36 cellular contexts compared by ENCODE assay signal in the genomic region with DNA sequence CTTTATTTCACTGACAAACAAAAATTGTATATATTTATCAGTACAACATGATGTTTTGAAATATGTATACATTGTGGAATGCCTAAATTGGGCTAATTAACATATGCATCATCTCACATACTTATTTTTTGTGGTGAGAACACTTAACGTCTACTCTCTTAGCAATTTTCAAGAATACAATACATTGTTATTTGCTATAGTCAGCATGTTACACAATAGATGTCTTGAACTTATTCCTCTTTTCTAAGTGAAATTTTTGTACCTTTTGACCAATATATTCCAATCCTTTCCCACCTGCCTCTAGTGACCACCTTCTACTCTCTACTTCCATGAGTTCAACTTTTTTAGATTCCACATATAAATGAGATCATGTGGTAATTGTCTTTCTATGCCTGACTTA.
"Had no signal": no experiment of that assay in that cellular context is flagged by ENCODE, and none has a peak within 500 bp of the region (broad histone marks: within the 10 kb centered on the region; RNA-seq: fewer than 3 reads in every experiment).

No MANE protein-coding gene starts in this region.

- H3K27me3 ChIP-seq: MG63 had no signal

- H3K9me3 ChIP-seq: MG63 had no signal

- DNase-seq: Karpas-422, Kasumi-1, MG63, MM.1S, MV-4-11, NCI-H1048, NCI-H1092, NCI-H1092 treated with DMSO at 0.1 percent for 48 hours, NCI-H1105, NCI-H1105 treated with DMSO at 0.1 percent for 48 hours, NCI-H1417, NCI-H1417 treated with DMSO at 0.1 percent for 48 hours, NCI-H1436, NCI-H1436 treated with DMSO at 0.1 percent for 48 hours, NCI-H146, NCI-H1694, NCI-H1694 treated with DMSO at 0.1 percent for 48 hours, NCI-H187, NCI-H187 treated with DMSO at 0.1 percent for 48 hours, NCI-H1930, NCI-H2029, NCI-H2029 treated with DMSO at 0.1 percent for 48 hours, NCI-H2081, NCI-H2081 treated with DMSO at 0.1 percent for 48 hours, NCI-H2107, NCI-H2171, NCI-H2171 treated with DMSO at 0.1 percent for 48 hours, NCI-H2227 treated with DMSO at 0.1 percent for 48 hours, NCI-H226, NCI-H345, NCI-H446, NCI-H446 treated with DMSO at 0.1 percent for 48 hours, NCI-H510A, NCI-H510A treated with DMSO at 0.1 percent for 48 hours, NCI-H524, NCI-H524 treated with DMSO at 0.1 percent for 48 hours had no signal

- H3K36me3 ChIP-seq: MG63 had no signal

- H3K4me3 ChIP-seq: MG63 had no signal
